Comparison of ENCODE assay signal across 10 cellular contexts in the genomic region with DNA sequence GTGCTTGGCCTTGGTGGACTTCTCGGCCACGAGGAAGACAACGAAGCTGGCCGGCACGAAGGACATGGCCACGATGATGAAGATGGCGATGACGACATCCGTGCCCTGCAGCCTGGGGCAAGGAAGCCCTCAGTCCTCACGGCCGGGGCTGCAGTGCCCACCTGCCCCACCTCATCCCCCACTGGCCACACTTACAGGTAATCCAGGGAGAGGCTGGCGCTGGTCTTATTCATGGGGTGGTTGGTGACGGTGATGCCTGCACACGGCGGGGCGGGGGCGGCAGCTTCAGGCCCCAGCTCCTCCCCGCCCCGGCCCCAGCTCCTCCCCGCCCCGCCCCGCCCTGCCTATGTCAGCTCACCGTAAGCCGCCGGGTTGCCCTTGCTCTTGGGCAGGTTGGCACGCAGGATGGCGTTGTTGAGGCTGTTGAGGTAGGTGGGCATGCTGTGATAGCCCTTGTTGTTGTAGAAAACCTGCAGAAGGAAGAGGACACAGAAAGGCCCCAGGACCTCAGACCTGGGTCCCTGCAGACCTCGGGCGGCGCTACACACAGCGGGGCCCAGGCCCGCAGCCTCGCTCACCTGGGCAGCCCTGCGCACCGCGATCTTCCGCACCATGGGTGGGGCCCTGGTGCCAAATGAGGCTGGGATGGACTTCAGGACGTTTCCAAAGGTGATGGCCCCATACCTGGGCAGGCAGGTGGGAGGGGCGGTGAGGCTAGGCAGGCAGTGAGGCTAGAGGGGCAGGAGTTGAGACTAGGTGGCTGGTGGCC. TPM values are rescaled to one million over a fixed set of nuclear protein-coding genes. Genes with fewer than 3 reads are reported as not detected.
"Had no signal": no experiment of that assay in that cellular context is flagged by ENCODE, and none has a peak within 500 bp of the region (broad histone marks: within the 10 kb centered on the region; RNA-seq: fewer than 3 reads in every experiment).

No MANE protein-coding gene starts in this region.

- H3K4me1 ChIP-seq: HAP-1 had no signal

- H3K4me2 ChIP-seq: GM23338 had no signal

- DNase-seq: GM23248, GOT3, H7, H9, HCEC 1CT, HFFc6 had no signal

- H3K4me3 ChIP-seq: GM23248, GM23338, HAP-1 had no signal

- H2AFZ ChIP-seq: GM23248, GM23338 had no signal

- H3K9me3 ChIP-seq: HAP-1 had no signal

- H3K27ac ChIP-seq: GM23248 had no signal

- H3K9ac ChIP-seq: GM23248 had no signal

RNA-seq across cellular contexts. Expression of a gene that starts 15.7 kb away (rescaled TPM):
- total RNA-seq: H1, H7 had no signal

RNA-seq across cellular contexts. Expression of a gene that starts 19.8 kb away (rescaled TPM):
- total RNA-seq: GM23248, GM23338, H1, H4, H7, H9, HFFc6 had no signal
- polyA plus RNA-seq: GM23248, GM23338, H1 had no signal

RNA-seq across cellular contexts. Expression of a gene that starts 29.3 kb away (rescaled TPM):
- total RNA-seq: GM23248, GM23338, H1, H4, HFFc6 had no signal
- polyA plus RNA-seq: GM23248 had no signal
